In the genomic region with DNA sequence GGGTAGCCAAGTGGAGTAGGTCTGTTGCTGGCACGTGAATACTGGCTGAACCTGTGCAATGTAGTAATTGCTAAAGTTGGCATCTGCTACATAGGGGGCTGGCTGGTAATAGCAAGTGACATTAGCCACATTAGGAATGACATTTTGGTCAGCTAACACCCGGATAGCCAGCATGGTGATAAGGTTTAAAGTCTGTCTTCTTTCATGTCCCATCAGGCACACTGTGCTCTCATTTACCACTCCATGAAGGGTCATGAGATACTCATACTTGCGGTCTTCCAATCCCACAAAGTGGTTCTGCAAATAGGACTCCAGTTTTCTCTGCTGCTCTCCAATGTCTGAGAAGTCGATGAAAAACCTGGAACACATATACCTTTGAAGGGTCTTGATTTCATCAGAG, we compare ENCODE assay signal across 10 cellular contexts. TPM values are rescaled to one million over a fixed set of nuclear protein-coding genes. Genes with fewer than 3 reads are reported as not detected.
A peak's percentile ranks its signal among the peaks of the same experiment; 100 is the strongest.
DNase-seq lines count a peak whose midpoint lies in the region; ATAC-seq and TF ChIP-seq lines count a peak whose summit lies in the region.
"Had no signal": no experiment of that assay in that cellular context is flagged by ENCODE, and none has a peak within 500 bp of the region (broad histone marks: within the 10 kb centered on the region; RNA-seq: fewer than 3 reads in every experiment).

No MANE protein-coding gene starts in this region.

- DNase-seq in AG08396 (ENCODE audit: low spot score), result peak; percentile 19
- DNase-seq in NCI-H1417 (lab: John Stamatoyannopoulos, UW), result peak in 2 of 3 experiments; percentile 77 to 90
- no peak for DNase-seq in esophagus muscularis mucosa (ENCODE audit: extremely low spot score)
- DNase-seq in natural killer cell treated with Interleukin-12 subunit alpha and Interleukin-12 subunit beta and Interleukin-15 and Interleukin-18, amount 100 ng/mL, for 72 hours (ENCODE audit: low spot score), result no peak
- no peak for DNase-seq in H7
- DNase-seq: activated T-cell treated with anti-CD3 and anti-CD28 coated beads, Interleukin-2, amount 50 U/mL, for 1 hour; DND-41 had no signal

- H3K9me3 Mint-ChIP-seq in natural killer cell treated with Interleukin-12 subunit alpha and Interleukin-12 subunit beta and Interleukin-15 and Interleukin-18, amount 100 ng/mL, for 72 hours, result no peaks in the 10 kb centered on the region

- peaks cover 0 to 3% of the 10 kb centered on the region in 2 donors for H3K27me3 Mint-ChIP-seq in natural killer cell treated with Interleukin-12 subunit alpha and Interleukin-12 subunit beta and Interleukin-15 and Interleukin-18, amount 100 ng/mL, for 72 hours

- peaks cover 4% of the 10 kb centered on the region for H3K36me3 Mint-ChIP-seq in natural killer cell treated with Interleukin-12 subunit alpha and Interleukin-12 subunit beta and Interleukin-15 and Interleukin-18, amount 100 ng/mL, for 72 hours

- peak overlapping the region; percentile 97 for H3K4me3 Mint-ChIP-seq in natural killer cell treated with Interleukin-12 subunit alpha and Interleukin-12 subunit beta and Interleukin-15 and Interleukin-18, amount 100 ng/mL, for 72 hours

- no peak overlapping the region for H3K27ac Mint-ChIP-seq in natural killer cell treated with Interleukin-12 subunit alpha and Interleukin-12 subunit beta and Interleukin-15 and Interleukin-18, amount 100 ng/mL, for 72 hours

- H3K4me1 ChIP-seq in esophagus muscularis mucosa, result peaks cover 4 to 59% (median 51%) of the 10 kb centered on the region in 4 donors

- H3K27ac ChIP-seq in esophagus muscularis mucosa (replicated peaks in 1 of 4), result peak overlapping the region in 3 of 4 donors; percentile 97 to 98 (median 98)

- TF ChIP-seq POLR2A in esophagus muscularis mucosa (IDR thresholded peaks at IDR 0.05; ENCODE audit: low read depth), result no peak

- 60% methylated on average over 4 of the region's 4 CpGs for WGBS in esophagus muscularis mucosa

- intact Hi-C loops in esophagus muscularis mucosa (cut with DNase I), result loop anchor here (5.0 to 10.0 kb wide), 5 partner anchors 285 to 1805 kb away; partner anchors contain the start of genes BCKDHB and ELOVL4

- TF ChIP-seq CTCF in esophagus muscularis mucosa (IDR thresholded peaks at IDR 0.05), result no peak

- ATAC-seq in natural killer cell treated with Interleukin-12 subunit alpha and Interleukin-12 subunit beta and Interleukin-15 and Interleukin-18, amount 100 ng/mL, for 72 hours, result no peak
- ATAC-seq in HG03432 (IDR thresholded peaks at IDR 0.05; ENCODE audit: unreplicated experiment) (no peak), GM19397 (IDR thresholded peaks at IDR 0.05; ENCODE audit: unreplicated experiment) (no peak), HG03108 (IDR thresholded peaks at IDR 0.05; ENCODE audit: unreplicated experiment) (no peak)

- H3K9me3 ChIP-seq in esophagus muscularis mucosa, result no peaks in the 10 kb centered on the region

- no peaks in the 10 kb centered on the region for H3K27me3 ChIP-seq in esophagus muscularis mucosa
- H3K27me3 ChIP-seq in H7 (ENCODE audit: control insufficient read depth, insufficient read depth, low read length), result peaks cover 25% of the 10 kb centered on the region

- H3K4me3 ChIP-seq in esophagus muscularis mucosa, result peak overlapping the region; percentile 90 to 96 (median 94)
- H3K4me3 ChIP-seq in H7 (ENCODE audit: insufficient read depth, low read depth, low read length), result no peak overlapping the region

- TF ChIP-seq EP300 in esophagus muscularis mucosa (IDR thresholded peaks at IDR 0.05), result no peak

- H3K36me3 ChIP-seq in esophagus muscularis mucosa (peaks cover 0 to 32% (median 4%) of the 10 kb centered on the region in 4 donors), H7 (replicated peaks; ENCODE audit: control insufficient read depth, insufficient read depth, low read length) (no peaks in the 10 kb centered on the region)

- H3K4me1 Mint-ChIP-seq in natural killer cell treated with Interleukin-12 subunit alpha and Interleukin-12 subunit beta and Interleukin-15 and Interleukin-18, amount 100 ng/mL, for 72 hours (ENCODE audit: low read depth in 2 of 2), result peaks cover 50 to 53% of the 10 kb centered on the region in 2 donors

RNA-seq across cellular contexts. Expression of gene TENT5A, which starts 2.8 kb away (rescaled TPM):
- 10 to 100 TPM in 1 of 4 donors, 1 to 10 TPM in 3; 8.5 to 10.4 (median 9.6) TPM for total RNA-seq in esophagus muscularis mucosa
- 1 to 10 TPM; 1.5 to 8.6 TPM for total RNA-seq in natural killer cell treated with Interleukin-12 subunit alpha and Interleukin-12 subunit beta and Interleukin-15 and Interleukin-18, amount 100 ng/mL, for 72 hours
- total RNA-seq in H7 (2014; rRNA removed; shearing (Covaris generic)), result 1.5 and 2.9 TPM in 2 replicates

Comparison
In these comparisons a context has a peak if more than half of its experiments do, and no peak if none do; other contexts are left out.
1. DNase-seq: peak in AG08396 (single experiment) and NCI-H1417 (2 of 3); none in esophagus muscularis mucosa (single experiment), natural killer cell treated with Interleukin-12 subunit alpha and Interleukin-12 subunit beta and Interleukin-15 and Interleukin-18, amount 100 ng/mL, for 72 hours (single experiment) and H7 (single experiment).